In the genomic region with DNA sequence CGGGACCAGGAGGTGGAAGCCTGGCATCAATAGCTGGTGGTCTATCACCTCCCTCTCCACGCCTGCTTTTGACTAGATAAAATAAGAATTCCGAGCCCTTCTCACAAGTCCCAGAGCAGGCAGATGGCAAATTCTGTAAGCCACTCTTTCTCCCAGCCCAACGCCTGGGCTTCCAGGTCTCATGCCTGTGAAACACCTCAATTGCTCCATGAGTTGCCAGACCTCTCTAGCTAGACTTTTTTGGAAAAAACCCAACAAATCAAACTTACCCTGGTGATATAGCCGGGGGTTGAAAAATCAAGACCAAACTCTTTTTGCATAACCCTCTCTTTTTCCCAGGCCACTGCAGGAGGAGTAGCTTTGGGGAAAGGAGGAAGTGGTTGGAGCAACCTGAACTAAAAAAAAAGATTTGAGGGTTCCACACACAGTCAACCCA, we compare ENCODE assay signal across 8 cellular contexts. TPM values are rescaled to one million over a fixed set of nuclear protein-coding genes. Genes with fewer than 3 reads are reported as not detected.
DNase-seq lines count a peak whose midpoint lies in the region; ATAC-seq, FAIRE-seq and TF ChIP-seq lines count a peak whose summit lies in the region.

No MANE protein-coding gene starts in this region.

- peak overlapping the region in 1 of 2 donors; percentile 46 for H3K4me3 ChIP-seq in esophagus (ENCODE audit: low read depth in 1 of 2, low read length in 2 of 2)
- H3K4me3 ChIP-seq in pancreas, result peak overlapping the region in 2 of 4 donors; percentile 28 to 96

- H3K27ac ChIP-seq in esophagus (ENCODE audit: low read depth in 2 of 2, low read length in 1 of 2) (peak overlapping the region; percentile 96 to 99), pancreas (peak overlapping the region; percentile 95 to 100 (median 98))

- FAIRE-seq in pancreas (lab: Jason Lieb, UNC), result no peak

- DNase-seq in ELR (ENCODE audit: low read depth), result peak; percentile 34
- DNase-seq in SHP77 treated with DMSO at 0.1 percent for 48 hours (lab: John Stamatoyannopoulos, UW), result peak; percentile 45
- DNase-seq in pancreas, result peak in 2 of 6 donors; percentile 29 to 30
- DNase-seq in NCI-H2196 (lab: John Stamatoyannopoulos, UW; ENCODE audit: unreplicated experiment), result no peak

- H3K9me3 ChIP-seq in esophagus (ENCODE audit: control insufficient read depth in 2 of 2, insufficient read depth in 1 of 2, low read depth in 1 of 2, low read length in 1 of 2), result no peaks in the 10 kb centered on the region
- no peaks in the 10 kb centered on the region for H3K9me3 ChIP-seq in pancreas

- H3K36me3 ChIP-seq in esophagus (ENCODE audit: control insufficient read depth in 2 of 2, insufficient read depth in 2 of 2, low read length in 1 of 2) (peaks cover 0 to 10% of the 10 kb centered on the region in 2 donors), pancreas (peaks cover 0 to 11% (median 4%) of the 10 kb centered on the region in 3 donors)

- H3K4me1 ChIP-seq in esophagus (ENCODE audit: control insufficient read depth in 2 of 2, insufficient read depth in 2 of 2, low read length in 1 of 2) (peaks cover 3 to 21% of the 10 kb centered on the region in 2 donors), pancreas (peaks cover 15 to 55% (median 52%) of the 10 kb centered on the region in 3 donors)

- WGBS in esophagus, 2 donors, result 36 to 37% methylated on average over 5 of the region's 5 CpGs
- 34 to 42% methylated on average over 5 of the region's 5 CpGs for WGBS in pancreas, 2 donors

- no peak for TF ChIP-seq CTCF in pancreas (IDR thresholded peaks at IDR 0.05)

- intact Hi-C loops in pancreas (cut with DNase I), result loop anchor here in 1 of 3 donors (10.0 kb wide), 1 partner anchor 271 kb away; no protein-coding TSS in a partner anchor

- ATAC-seq in pancreas, result peak in 2 of 4 donors; percentile 2 to 5
- no peak for ATAC-seq in GM21360 (IDR thresholded peaks at IDR 0.05; ENCODE audit: unreplicated experiment)
- no peak for ATAC-seq in GM21737 (IDR thresholded peaks at IDR 0.05; ENCODE audit: unreplicated experiment)
- no peak for ATAC-seq in activated CD4-positive, CD25-positive, alpha-beta regulatory T cell treated with anti-CD3 and anti-CD28 coated beads, Interleukin-2, amount 50 U/mL, for 24 hours

- H3K27me3 ChIP-seq in esophagus (ENCODE audit: control insufficient read depth in 1 of 2, insufficient read depth in 2 of 2, low read length in 2 of 2) (no peaks in the 10 kb centered on the region), pancreas (no peaks in the 10 kb centered on the region)

RNA-seq across cellular contexts. Expression of a gene that starts 7.0 kb away (rescaled TPM):
- 100 to 1,000 TPM in 1 of 2 donors, 10 to 100 TPM in 1; 84.0 to 185 TPM for polyA plus RNA-seq in esophagus
- 10 to 100 TPM; 19.3 to 66.7 (median 38.1) TPM for total RNA-seq in pancreas
- polyA plus RNA-seq in pancreas, result 10 to 100 TPM; 23.6 to 41.9 TPM
